2 cellular contexts compared by ENCODE assay signal in the genomic region with DNA sequence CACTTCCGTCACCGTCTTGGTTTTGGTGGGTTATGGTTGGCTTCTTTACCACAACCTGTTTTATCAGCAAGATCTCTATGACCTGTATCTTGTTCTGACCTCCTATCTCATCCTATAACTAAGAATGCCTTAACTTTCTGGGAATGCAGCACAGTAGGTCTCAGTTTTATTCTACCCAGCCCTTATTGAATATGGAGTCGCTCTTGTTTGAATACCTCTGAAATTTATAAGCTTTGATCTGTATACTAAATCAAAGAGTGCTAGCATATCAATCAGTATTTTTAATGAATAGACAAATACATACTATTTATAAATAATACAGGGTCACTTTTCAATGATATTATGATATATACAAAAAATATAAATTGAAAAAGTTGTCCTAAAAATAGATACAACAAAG.
TF ChIP-seq lines count a peak whose summit lies in the region.

No MANE protein-coding gene starts in this region.

TF ChIP-seq in HCT116, 20 proteins besides CTCF, POLR2A, EP300 and RAD21:
- TF ChIP-seq YY1 (IDR thresholded peaks at IDR 0.05; ENCODE audit: extremely low read depth, insufficient replicate concordance, low read depth, low read length) (no peak), SIN3A (IDR thresholded peaks at IDR 0.05; ENCODE audit: low read depth) (no peak), ATF3 (IDR thresholded peaks at IDR 0.05) (no peak), ZNF274 (IDR thresholded peaks at IDR 0.05; ENCODE audit: low read depth, low read length) (no peak), POLR2AphosphoS5 (IDR thresholded peaks at IDR 0.05; ENCODE audit: low read depth, low read length) (no peak), CEBPB (IDR thresholded peaks at IDR 0.05; ENCODE audit: low read depth) (no peak), EGR1 (IDR thresholded peaks at IDR 0.05; ENCODE audit: low read depth) (no peak), FOSL1 (IDR thresholded peaks at IDR 0.05; ENCODE audit: low read depth) (no peak), ELF1 (IDR thresholded peaks at IDR 0.05; ENCODE audit: borderline replicate concordance, low read depth) (no peak), EZH2 (IDR thresholded peaks at IDR 0.05) (no peak), CBX3 (IDR thresholded peaks at IDR 0.05; ENCODE audit: low read depth) (no peak), SP1 (IDR thresholded peaks at IDR 0.05; ENCODE audit: low read depth) (no peak), EZH2phosphoT487 (IDR thresholded peaks at IDR 0.05; ENCODE audit: borderline replicate concordance) (no peak)
- TF ChIP-seq, protein P1, sequence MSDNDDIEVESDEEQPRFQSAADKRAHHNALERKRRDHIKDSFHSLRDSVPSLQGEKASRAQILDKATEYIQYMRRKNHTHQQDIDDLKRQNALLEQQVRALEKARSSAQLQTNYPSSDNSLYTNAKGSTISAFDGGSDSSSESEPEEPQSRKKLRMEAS (IDR thresholded peaks at IDR 0.05) = no peak
- TF ChIP-seq, protein P2, sequence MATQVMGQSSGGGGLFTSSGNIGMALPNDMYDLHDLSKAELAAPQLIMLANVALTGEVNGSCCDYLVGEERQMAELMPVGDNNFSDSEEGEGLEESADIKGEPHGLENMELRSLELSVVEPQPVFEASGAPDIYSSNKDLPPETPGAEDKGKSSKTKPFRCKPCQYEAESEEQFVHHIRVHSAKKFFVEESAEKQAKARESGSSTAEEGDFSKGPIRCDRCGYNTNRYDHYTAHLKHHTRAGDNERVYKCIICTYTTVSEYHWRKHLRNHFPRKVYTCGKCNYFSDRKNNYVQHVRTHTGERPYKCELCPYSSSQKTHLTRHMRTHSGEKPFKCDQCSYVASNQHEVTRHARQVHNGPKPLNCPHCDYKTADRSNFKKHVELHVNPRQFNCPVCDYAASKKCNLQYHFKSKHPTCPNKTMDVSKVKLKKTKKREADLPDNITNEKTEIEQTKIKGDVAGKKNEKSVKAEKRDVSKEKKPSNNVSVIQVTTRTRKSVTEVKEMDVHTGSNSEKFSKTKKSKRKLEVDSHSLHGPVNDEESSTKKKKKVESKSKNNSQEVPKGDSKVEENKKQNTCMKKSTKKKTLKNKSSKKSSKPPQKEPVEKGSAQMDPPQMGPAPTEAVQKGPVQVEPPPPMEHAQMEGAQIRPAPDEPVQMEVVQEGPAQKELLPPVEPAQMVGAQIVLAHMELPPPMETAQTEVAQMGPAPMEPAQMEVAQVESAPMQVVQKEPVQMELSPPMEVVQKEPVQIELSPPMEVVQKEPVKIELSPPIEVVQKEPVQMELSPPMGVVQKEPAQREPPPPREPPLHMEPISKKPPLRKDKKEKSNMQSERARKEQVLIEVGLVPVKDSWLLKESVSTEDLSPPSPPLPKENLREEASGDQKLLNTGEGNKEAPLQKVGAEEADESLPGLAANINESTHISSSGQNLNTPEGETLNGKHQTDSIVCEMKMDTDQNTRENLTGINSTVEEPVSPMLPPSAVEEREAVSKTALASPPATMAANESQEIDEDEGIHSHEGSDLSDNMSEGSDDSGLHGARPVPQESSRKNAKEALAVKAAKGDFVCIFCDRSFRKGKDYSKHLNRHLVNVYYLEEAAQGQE (IDR thresholded peaks at IDR 0.05; ENCODE audit: low read depth) = no peak

TF ChIP-seq in K562, 482 proteins besides CTCF, POLR2A, EP300 and RAD21:
- 0 out of 2 replicates have a peak, but pooled peaks have one; percentile 24 for TF ChIP-seq CXXC5 (CRISPR knock-in tag; IDR thresholded peaks at IDR 0.05)
- TF ChIP-seq NR2C1 (IDR thresholded peaks at IDR 0.05) = no peak
- TF ChIP-seq NR2C1 (tag; IDR thresholded peaks at IDR 0.05) = peak; percentile 29; the same call in 1 of the 2 replicates
- no peak for TF ChIP-seq KLF10 (CRISPR knock-in tag; IDR thresholded peaks at IDR 0.05)
- TF ChIP-seq ZNF175 (CRISPR knock-in tag; IDR thresholded peaks at IDR 0.05; ENCODE audit: low read depth) = peak; percentile 66; the same call in 1 of the 2 replicates
- TF ChIP-seq DMBX1 (CRISPR knock-in tag; IDR thresholded peaks at IDR 0.05; ENCODE audit: borderline replicate concordance) = peak; percentile 91; the same call in 1 of the 2 replicates
